Comparison of ENCODE assay signal across 39 cellular contexts in genomic region chr11:100957499-100957898, GRCh38.
"Had no signal": no experiment of that assay in that cellular context is flagged by ENCODE, and none has a peak within 500 bp of the region (broad histone marks: within the 10 kb centered on the region; RNA-seq: fewer than 3 reads in every experiment).

No MANE protein-coding gene starts in this region.

- H3K27me3 ChIP-seq: adrenal gland, ascending aorta, body of pancreas, brain microvascular endothelial cell, breast epithelium, cardiac muscle cell had no signal

- H3K4me3 Mint-ChIP-seq: activated naive CD4-positive, alpha-beta T cell treated with anti-CD3 and anti-CD28 coated beads for 36 hours; activated naive CD4-positive, alpha-beta T cell treated with anti-CD3 and anti-CD28 coated beads, Interleukin-2, amount 10 ng/mL, durations not matched to agents 7 days and 5 days; activated naive CD4-positive, alpha-beta T cell treated with anti-CD3 and anti-CD28 coated beads, Interleukin-2, amount 50 U/mL, for 24 hours; activated naive CD8-positive, alpha-beta T cell; activated naive CD8-positive, alpha-beta T cell treated with anti-CD3 and anti-CD28 coated beads for 36 hours; activated naive CD8-positive, alpha-beta T cell treated with anti-CD3 and anti-CD28 coated beads, Interleukin-2, amount 10 ng/mL, durations not matched to agents 7 days and 5 days; activated naive CD8-positive, alpha-beta T cell treated with anti-CD3 and anti-CD28 coated beads, Interleukin-2, amount 50 U/mL, for 24 hours; activated T-cell treated with anti-CD3 and anti-CD28 coated beads, Interleukin-2, amount 50 U/mL, for 4 hours; activated T-cell treated with anti-CD3 and anti-CD28 coated beads, Interleukin-2, amount 50 U/mL, for 72 hours; activated T-helper 1 cell treated with anti-CD3 and anti-CD28 coated beads, Interleukin-12 subunit alpha, Interleukin-12 subunit beta, Interleukin-2, Interleukin-4 antibody, amounts not matched to agents 30 ng/mL and 10 ng/mL and 1 ng/mL, durations not matched to agents 14 hours and 24 hours and 36 hours; activated T-helper 17 cell treated with anti-CD3 and anti-CD28 coated beads, Interleukin-2, amount 50 U/mL, for 72 hours; brain; central memory CD8-positive, alpha-beta T cell had no signal

- H3K4me1 Mint-ChIP-seq: activated naive CD4-positive, alpha-beta T cell treated with anti-CD3 and anti-CD28 coated beads, Interleukin-2, amount 10 ng/mL, durations not matched to agents 7 days and 5 days; activated naive CD4-positive, alpha-beta T cell treated with anti-CD3 and anti-CD28 coated beads, Interleukin-2, amount 50 U/mL, for 24 hours; activated naive CD8-positive, alpha-beta T cell treated with anti-CD3 and anti-CD28 coated beads for 36 hours; activated naive CD8-positive, alpha-beta T cell treated with anti-CD3 and anti-CD28 coated beads, Interleukin-2, amount 10 ng/mL, durations not matched to agents 7 days and 5 days; activated naive CD8-positive, alpha-beta T cell treated with anti-CD3 and anti-CD28 coated beads, Interleukin-2, amount 50 U/mL, for 24 hours; activated T-helper 17 cell treated with anti-CD3 and anti-CD28 coated beads, Interleukin-2, amount 50 U/mL, for 72 hours; brain; central memory CD8-positive, alpha-beta T cell had no signal

- H3K36me3 ChIP-seq: adrenal gland, ascending aorta, breast epithelium had no signal

- H3K27ac ChIP-seq: adrenal gland, ascending aorta, body of pancreas, brain microvascular endothelial cell, breast epithelium, cardiac muscle cell had no signal

- H3K27ac Mint-ChIP-seq: activated naive CD4-positive, alpha-beta T cell treated with anti-CD3 and anti-CD28 coated beads for 36 hours; activated naive CD4-positive, alpha-beta T cell treated with anti-CD3 and anti-CD28 coated beads, Interleukin-2, amount 10 ng/mL, durations not matched to agents 7 days and 5 days; activated naive CD4-positive, alpha-beta T cell treated with anti-CD3 and anti-CD28 coated beads, Interleukin-2, amount 50 U/mL, for 24 hours; activated naive CD4-positive, alpha-beta T cell treated with anti-CD3 and anti-CD28 coated beads, Interleukin-2, amount 50 U/mL, for 72 hours; activated naive CD8-positive, alpha-beta T cell; activated naive CD8-positive, alpha-beta T cell treated with anti-CD3 and anti-CD28 coated beads for 36 hours; activated naive CD8-positive, alpha-beta T cell treated with anti-CD3 and anti-CD28 coated beads, Interleukin-2, amount 10 ng/mL, durations not matched to agents 7 days and 5 days; activated naive CD8-positive, alpha-beta T cell treated with anti-CD3 and anti-CD28 coated beads, Interleukin-2, amount 50 U/mL, for 24 hours; activated T-cell treated with anti-CD3 and anti-CD28 coated beads, Interleukin-2, amount 50 U/mL, for 72 hours; activated T-helper 1 cell treated with anti-CD3 and anti-CD28 coated beads, Interleukin-12 subunit alpha, Interleukin-12 subunit beta, Interleukin-2, Interleukin-4 antibody, amounts not matched to agents 30 ng/mL and 10 ng/mL and 1 ng/mL, durations not matched to agents 14 hours and 24 hours and 36 hours; activated T-helper 17 cell treated with anti-CD3 and anti-CD28 coated beads, Interleukin-2, amount 50 U/mL, for 72 hours; activated T-helper 2 cell treated with anti-CD3 and anti-CD28 coated beads, Interferon-gamma antibody, Interleukin-2, Interleukin-4, amounts not matched to agents 10 μg/mL and 5 μg/mL and 100 μg/mL, durations not matched to agents 14 hours and 24 hours and 36 hours; brain had no signal

- H3K36me3 Mint-ChIP-seq: activated naive CD4-positive, alpha-beta T cell treated with anti-CD3 and anti-CD28 coated beads, Interleukin-2, amount 10 ng/mL, durations not matched to agents 7 days and 5 days; activated naive CD4-positive, alpha-beta T cell treated with anti-CD3 and anti-CD28 coated beads, Interleukin-2, amount 50 U/mL, for 24 hours; activated naive CD4-positive, alpha-beta T cell treated with anti-CD3 and anti-CD28 coated beads, Interleukin-2, amount 50 U/mL, for 72 hours; activated naive CD8-positive, alpha-beta T cell; activated naive CD8-positive, alpha-beta T cell treated with anti-CD3 and anti-CD28 coated beads for 36 hours; activated naive CD8-positive, alpha-beta T cell treated with anti-CD3 and anti-CD28 coated beads, Interleukin-2, amount 10 ng/mL, durations not matched to agents 7 days and 5 days; brain had no signal

- H3K4me3 ChIP-seq: adrenal gland, ascending aorta, body of pancreas, breast epithelium, cardiac muscle cell had no signal

- H3K9me3 Mint-ChIP-seq: activated naive CD4-positive, alpha-beta T cell treated with anti-CD3 and anti-CD28 coated beads, Interleukin-2, amount 10 ng/mL, durations not matched to agents 7 days and 5 days; activated naive CD8-positive, alpha-beta T cell treated with anti-CD3 and anti-CD28 coated beads for 36 hours; activated naive CD8-positive, alpha-beta T cell treated with anti-CD3 and anti-CD28 coated beads, Interleukin-2, amount 10 ng/mL, durations not matched to agents 7 days and 5 days; activated naive CD8-positive, alpha-beta T cell treated with anti-CD3 and anti-CD28 coated beads, Interleukin-2, amount 50 U/mL, for 24 hours; activated T-cell treated with anti-CD3 and anti-CD28 coated beads, Interleukin-2, amount 50 U/mL, for 72 hours; activated T-helper 1 cell treated with anti-CD3 and anti-CD28 coated beads, Interleukin-12 subunit alpha, Interleukin-12 subunit beta, Interleukin-2, Interleukin-4 antibody, amounts not matched to agents 30 ng/mL and 10 ng/mL and 1 ng/mL, durations not matched to agents 14 hours and 24 hours and 36 hours; activated T-helper 2 cell treated with anti-CD3 and anti-CD28 coated beads, Interferon-gamma antibody, Interleukin-2, Interleukin-4, amounts not matched to agents 10 μg/mL and 5 μg/mL and 100 μg/mL, durations not matched to agents 14 hours and 24 hours and 36 hours; brain; central memory CD8-positive, alpha-beta T cell had no signal

- DNase-seq: activated effector memory CD4-positive, alpha-beta T cell treated with anti-CD3 and anti-CD28 coated beads, Interleukin-2, amount 50 U/mL, for 16 hours; activated effector memory CD4-positive, alpha-beta T cell treated with Interleukin-2 at 50 U/mL for 16 hours; activated gamma-delta T cell; activated gamma-delta T cell treated with Interleukin-2 at 50 U/mL for 16 hours; activated naive CD4-positive, alpha-beta T cell; activated naive CD4-positive, alpha-beta T cell treated with anti-CD3 and anti-CD28 coated beads for 36 hours; activated naive CD4-positive, alpha-beta T cell treated with anti-CD3 and anti-CD28 coated beads, Interleukin-2, amount 10 ng/mL, durations not matched to agents 7 days and 5 days; activated naive CD4-positive, alpha-beta T cell treated with anti-CD3 and anti-CD28 coated beads, Interleukin-2, amount 50 U/mL, for 16 hours; activated naive CD4-positive, alpha-beta T cell treated with Interleukin-2 at 50 U/mL for 16 hours; activated naive CD8-positive, alpha-beta T cell treated with anti-CD3 and anti-CD28 coated beads for 36 hours; activated naive CD8-positive, alpha-beta T cell treated with anti-CD3 and anti-CD28 coated beads, Interleukin-2, amount 10 ng/mL, durations not matched to agents 7 days and 5 days; activated naive CD8-positive, alpha-beta T cell treated with anti-CD3 and anti-CD28 coated beads, Interleukin-2, amount 50 U/mL, for 24 hours; activated T-cell treated with anti-CD3 and anti-CD28 coated beads, Interleukin-2, amount 50 U/mL, for 4 hours; activated T-cell treated with anti-CD3 and anti-CD28 coated beads, Interleukin-2, amount 50 U/mL, for 48 hours; activated T-cell treated with anti-CD3 and anti-CD28 coated beads, Interleukin-2, amount 50 U/mL, for 72 hours; adrenal gland; amniotic stem cell; amygdala; anterior cingulate cortex; aorta; body of pancreas; brain microvascular endothelial cell; caudate nucleus; central memory CD4-positive, alpha-beta T cell; cerebellar nuclear complex had no signal

- H3K27me3 Mint-ChIP-seq: activated naive CD4-positive, alpha-beta T cell treated with anti-CD3 and anti-CD28 coated beads, Interleukin-2, amount 10 ng/mL, durations not matched to agents 7 days and 5 days; activated naive CD4-positive, alpha-beta T cell treated with anti-CD3 and anti-CD28 coated beads, Interleukin-2, amount 50 U/mL, for 24 hours; activated naive CD8-positive, alpha-beta T cell; activated naive CD8-positive, alpha-beta T cell treated with anti-CD3 and anti-CD28 coated beads for 36 hours; activated naive CD8-positive, alpha-beta T cell treated with anti-CD3 and anti-CD28 coated beads, Interleukin-2, amount 10 ng/mL, durations not matched to agents 7 days and 5 days; activated naive CD8-positive, alpha-beta T cell treated with anti-CD3 and anti-CD28 coated beads, Interleukin-2, amount 50 U/mL, for 24 hours; activated T-helper 17 cell treated with anti-CD3 and anti-CD28 coated beads, Interleukin-2, amount 50 U/mL, for 72 hours; brain; central memory CD8-positive, alpha-beta T cell had no signal

- H3K4me1 ChIP-seq: adrenal gland, ascending aorta, body of pancreas, breast epithelium had no signal

- H3K9me3 ChIP-seq: adrenal gland, ascending aorta, body of pancreas, breast epithelium had no signal

- FAIRE-seq: astrocyte, bronchial epithelial cell, colon had no signal

- ATAC-seq: activated naive CD4-positive, alpha-beta T cell treated with anti-CD3 and anti-CD28 coated beads, Interleukin-2, amount 50 U/mL, for 72 hours; activated naive CD8-positive, alpha-beta T cell treated with anti-CD3 and anti-CD28 coated beads, Interleukin-2, amount 50 U/mL, for 24 hours; activated T-cell treated with anti-CD3 and anti-CD28 coated beads, Interleukin-2, amount 50 U/mL, for 4 hours; activated T-cell treated with anti-CD3 and anti-CD28 coated beads, Interleukin-2, amount 50 U/mL, for 72 hours; activated T-helper 17 cell treated with anti-CD3 and anti-CD28 coated beads, Interleukin-2, amount 50 U/mL, for 72 hours; body of pancreas had no signal
